In the genomic region with DNA sequence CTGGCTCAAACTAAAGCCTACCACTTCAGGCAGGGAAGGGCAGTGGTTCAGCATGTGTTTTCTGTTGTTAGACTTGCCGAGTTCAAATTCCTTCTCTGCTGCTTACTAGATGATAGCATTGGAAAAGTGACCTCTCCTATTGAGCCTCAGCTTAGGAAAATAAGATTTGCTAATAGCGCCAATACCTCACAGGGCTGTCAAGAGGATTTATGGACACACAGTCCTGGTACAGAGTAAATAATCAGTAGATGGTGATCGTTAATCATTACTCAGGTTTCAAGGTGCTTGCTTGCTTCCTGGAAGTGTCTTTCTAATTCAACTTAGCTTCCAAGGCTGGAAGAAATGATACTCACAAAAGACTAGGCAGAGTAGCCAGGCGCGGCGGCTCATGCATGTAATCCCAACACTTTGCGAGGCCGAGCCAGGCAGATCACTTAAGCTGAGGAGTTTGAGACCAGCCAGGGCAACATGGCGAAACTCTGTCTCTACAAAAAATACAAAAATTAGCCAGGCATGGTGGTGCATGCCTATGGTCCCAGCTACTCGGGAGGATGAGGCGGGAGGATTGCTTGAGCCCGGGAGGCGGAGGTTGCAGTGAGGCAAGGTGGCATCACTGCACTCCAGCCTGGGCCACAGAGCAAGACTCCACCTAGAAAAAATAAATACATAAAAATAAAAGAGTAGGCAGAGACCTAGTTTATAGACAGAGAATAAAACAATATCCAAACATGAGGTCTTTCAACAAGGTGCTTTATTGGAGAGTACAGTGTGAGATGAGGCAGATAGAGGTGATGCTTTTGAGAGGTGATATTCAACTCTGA, we compare ENCODE assay signal across 24 cellular contexts. TPM values are rescaled to one million over a fixed set of nuclear protein-coding genes. Genes with fewer than 3 reads are reported as not detected.
A peak's percentile ranks its signal among the peaks of the same experiment; 100 is the strongest.
DNase-seq lines count a peak whose midpoint lies in the region; ATAC-seq and TF ChIP-seq lines count a peak whose summit lies in the region.
"Had no signal": no experiment of that assay in that cellular context is flagged by ENCODE, and none has a peak within 500 bp of the region (broad histone marks: within the 10 kb centered on the region; RNA-seq: fewer than 3 reads in every experiment).

No MANE protein-coding gene starts in this region.

- ATAC-seq in right lobe of liver (peak; percentile 20 to 52 (median 41)), HG02970 (IDR thresholded peaks at IDR 0.05; ENCODE audit: low FRiP score, unreplicated experiment) (no peak), HG03565 (IDR thresholded peaks at IDR 0.05; ENCODE audit: unreplicated experiment) (no peak)
- ATAC-seq in activated CD8-positive, alpha-beta T cell treated with anti-CD3 and anti-CD28 coated beads for 36 hours, result no peak
- ATAC-seq: natural killer cell treated with Interleukin-12 subunit alpha and Interleukin-12 subunit beta and Interleukin-15 and Interleukin-18, amount 100 ng/mL, for 72 hours; psoas muscle; T-cell had no signal

- TF ChIP-seq CTCF in colonic mucosa (IDR thresholded peaks at IDR 0.05), result no peak
- no peak for TF ChIP-seq CTCF in right lobe of liver (IDR thresholded peaks at IDR 0.05)
- TF ChIP-seq CTCF in transverse colon (IDR thresholded peaks at IDR 0.05), result no peak
- no peak for TF ChIP-seq CTCF in activated CD8-positive, alpha-beta T cell treated with anti-CD3 and anti-CD28 coated beads for 36 hours (IDR thresholded peaks at IDR 0.05)

- DNase-seq in HT-29 (ENCODE audit: low spot score), result peak; percentile 75
- peak; percentile 39 for DNase-seq in colonic mucosa
- DNase-seq in right lobe of liver, result peak in 1 of 3 donors; percentile 51
- peak; percentile 23 for DNase-seq in transverse colon
- DNase-seq in activated CD8-positive, alpha-beta T cell treated with anti-CD3 and anti-CD28 coated beads for 36 hours, result no peak
- DNase-seq in DMS79 (lab: John Stamatoyannopoulos, UW), result no peak
- DNase-seq: activated CD4-positive, alpha-beta T cell treated with anti-CD3 and anti-CD28 coated beads, Interleukin-2, amount 10 ng/mL, durations not matched to agents 24 days and 14 days; activated CD8-positive, alpha-beta memory T cell treated with anti-CD3 and anti-CD28 coated beads, Interleukin-2, amount 50 U/mL, for 48 hours; activated effector memory CD4-positive, alpha-beta T cell treated with anti-CD3 and anti-CD28 coated beads, Interleukin-2, amount 50 U/mL, for 16 hours; adrenal gland; AML-193; cortex of kidney; EL; mesendoderm; NCI-H1694 treated with DMSO at 0.1 percent for 48 hours; psoas muscle; stimulated activated CD4-positive, alpha-beta T cell treated with anti-CD3 and anti-CD28 coated beads, Interleukin-4, amount 100 ng/mL, for 1 hour; T-cell; trophoblast cell had no signal

- no peaks in the 10 kb centered on the region for H3K9me3 Mint-ChIP-seq in activated CD8-positive, alpha-beta T cell treated with anti-CD3 and anti-CD28 coated beads for 36 hours
- H3K9me3 Mint-ChIP-seq: activated CD4-positive, alpha-beta T cell treated with anti-CD3 and anti-CD28 coated beads, Interleukin-2, amount 10 ng/mL, durations not matched to agents 24 days and 14 days; natural killer cell treated with Interleukin-12 subunit alpha and Interleukin-12 subunit beta and Interleukin-15 and Interleukin-18, amount 100 ng/mL, for 72 hours; stimulated activated naive CD8-positive, alpha-beta T cell treated with anti-CD3 and anti-CD28 coated beads, Interleukin-15, Interleukin-2, amounts not matched to agents 100 ng/mL and 50 ng/mL, for 24 hours; T-cell had no signal

- no peaks in the 10 kb centered on the region for H3K9me3 ChIP-seq in colonic mucosa
- no peaks in the 10 kb centered on the region for H3K9me3 ChIP-seq in right lobe of liver
- H3K9me3 ChIP-seq in transverse colon, result no peaks in the 10 kb centered on the region
- H3K9me3 ChIP-seq: adrenal gland, breast epithelium, psoas muscle had no signal

- peaks cover 17% of the 10 kb centered on the region for H3K4me1 Mint-ChIP-seq in activated CD8-positive, alpha-beta T cell treated with anti-CD3 and anti-CD28 coated beads for 36 hours (ENCODE audit: low read depth)

- no peak for TF ChIP-seq POLR2A in right lobe of liver (IDR thresholded peaks at IDR 0.05)
- no peak for TF ChIP-seq POLR2A in transverse colon (IDR thresholded peaks at IDR 0.05)

- intact Hi-C loops in colonic mucosa (cut with DNase I) (no loop called here), right lobe of liver (cut with DNase I) (no loop called here), transverse colon (cut with DNase I; ENCODE audit: low total_unique reads) (no loop called here)
- intact Hi-C loops in activated CD8-positive, alpha-beta T cell treated with anti-CD3 and anti-CD28 coated beads for 36 hours (cut with micrococcal nuclease), result no loop called here

- H3K27ac ChIP-seq in colonic mucosa, result peak overlapping the region; percentile 78
- H3K27ac ChIP-seq in right lobe of liver, result peak overlapping the region in 2 of 3 donors; percentile 75 to 81
- peak overlapping the region; percentile 45 to 78 (median 69) for H3K27ac ChIP-seq in transverse colon
- H3K27ac ChIP-seq: adrenal gland, breast epithelium, psoas muscle had no signal

- peak overlapping the region in 1 of 2 donors; percentile 58 for H3K9ac ChIP-seq in colonic mucosa (ENCODE audit: low read depth in 2 of 2, low read length in 2 of 2)

- H3K27ac Mint-ChIP-seq in activated CD8-positive, alpha-beta T cell treated with anti-CD3 and anti-CD28 coated beads for 36 hours, result no peak overlapping the region
- H3K27ac Mint-ChIP-seq: activated CD4-positive, alpha-beta T cell treated with anti-CD3 and anti-CD28 coated beads, Interleukin-2, amount 10 ng/mL, durations not matched to agents 24 days and 14 days; natural killer cell treated with Interleukin-12 subunit alpha and Interleukin-12 subunit beta and Interleukin-15 and Interleukin-18, amount 100 ng/mL, for 72 hours; stimulated activated naive CD8-positive, alpha-beta T cell treated with anti-CD3 and anti-CD28 coated beads, Interleukin-15, Interleukin-2, amounts not matched to agents 100 ng/mL and 50 ng/mL, for 24 hours; T-cell had no signal

- no peaks in the 10 kb centered on the region for H3K36me3 Mint-ChIP-seq in activated CD8-positive, alpha-beta T cell treated with anti-CD3 and anti-CD28 coated beads for 36 hours (ENCODE audit: low read depth)
- H3K36me3 Mint-ChIP-seq: natural killer cell treated with Interleukin-12 subunit alpha and Interleukin-12 subunit beta and Interleukin-15 and Interleukin-18, amount 100 ng/mL, for 72 hours; T-cell had no signal

- H3K4me3 Mint-ChIP-seq in activated CD8-positive, alpha-beta T cell treated with anti-CD3 and anti-CD28 coated beads for 36 hours, result no peak overlapping the region
- H3K4me3 Mint-ChIP-seq: activated CD4-positive, alpha-beta T cell treated with anti-CD3 and anti-CD28 coated beads, Interleukin-2, amount 10 ng/mL, durations not matched to agents 24 days and 14 days; natural killer cell treated with Interleukin-12 subunit alpha and Interleukin-12 subunit beta and Interleukin-15 and Interleukin-18, amount 100 ng/mL, for 72 hours; stimulated activated naive CD8-positive, alpha-beta T cell treated with anti-CD3 and anti-CD28 coated beads, Interleukin-15, Interleukin-2, amounts not matched to agents 100 ng/mL and 50 ng/mL, for 24 hours; T-cell had no signal

- H3K36me3 ChIP-seq in colonic mucosa, result no peaks in the 10 kb centered on the region
- no peaks in the 10 kb centered on the region for H3K36me3 ChIP-seq in right lobe of liver
- no peaks in the 10 kb centered on the region for H3K36me3 ChIP-seq in transverse colon
- H3K36me3 ChIP-seq: adrenal gland, breast epithelium had no signal

- H3K27me3 ChIP-seq in colonic mucosa (no peaks in the 10 kb centered on the region), right lobe of liver (no peaks in the 10 kb centered on the region), transverse colon (no peaks in the 10 kb centered on the region)
- H3K27me3 ChIP-seq: adrenal gland, breast epithelium had no signal

- H3K27me3 Mint-ChIP-seq in activated CD8-positive, alpha-beta T cell treated with anti-CD3 and anti-CD28 coated beads for 36 hours, result no peaks in the 10 kb centered on the region
- H3K27me3 Mint-ChIP-seq: natural killer cell treated with Interleukin-12 subunit alpha and Interleukin-12 subunit beta and Interleukin-15 and Interleukin-18, amount 100 ng/mL, for 72 hours; stimulated activated naive CD8-positive, alpha-beta T cell treated with anti-CD3 and anti-CD28 coated beads, Interleukin-15, Interleukin-2, amounts not matched to agents 100 ng/mL and 50 ng/mL, for 24 hours; T-cell had no signal

- H3K4me1 ChIP-seq in colonic mucosa (no peaks in the 10 kb centered on the region), right lobe of liver (peaks cover 0 to 34% (median 14%) of the 10 kb centered on the region in 4 donors), transverse colon (peaks cover 0 to 26% (median 18%) of the 10 kb centered on the region in 4 donors)
- H3K4me1 ChIP-seq: breast epithelium had no signal

- WGBS in right lobe of liver (ENCODE audit: insufficient coverage, low coverage, low lambda C conversion rate, missing lambda C conversion rate), result 62% methylated on average over 12 of the region's 13 CpGs
- 45 to 58% methylated on average over 9 to 13 of the region's 13 CpGs for WGBS in transverse colon (ENCODE audit: low coverage in 1 of 2), 2 donors

- POLR2A ChIA-PET in activated CD8-positive, alpha-beta T cell treated with anti-CD3 and anti-CD28 coated beads for 36 hours (lab: Charles Lee), result interaction anchor here (8.6 kb wide), 1 partner anchor 30 kb away, joined by 63 read pairs; a partner anchor contains a TSS

- no peak overlapping the region for H3K4me3 ChIP-seq in colonic mucosa
- no peak overlapping the region for H3K4me3 ChIP-seq in right lobe of liver
- no peak overlapping the region for H3K4me3 ChIP-seq in transverse colon
- H3K4me3 ChIP-seq: adrenal gland, breast epithelium, psoas muscle had no signal

- no peak for TF ChIP-seq EP300 in transverse colon (IDR thresholded peaks at IDR 0.05; ENCODE audit: low read depth)

- in situ Hi-C loops in transverse colon (cut with MboI; ENCODE audit: low pct_ligation_motif_present in 1 of 4, low pct_unique_long_range_greater_than_20kb in 1 of 4, low sequenced_read_pairs in 3 of 4), result loop anchor here in 1 of 4 donors (10.0 kb wide), 1 partner anchor 113 kb away; a partner anchor contains a TSS

- CTCF ChIA-PET in activated CD8-positive, alpha-beta T cell treated with anti-CD3 and anti-CD28 coated beads for 36 hours (lab: Charles Lee), result interaction anchor here (1.2 to 1.5 kb wide), 2 partner anchors 20 to 108 kb away, joined by 3 to 5 read pairs; a partner anchor contains a TSS

RNA-seq across cellular contexts. Expression of a gene that starts 6.0 kb away (rescaled TPM):
- not detected in 2 replicates for total RNA-seq in HT-29 (2014; rRNA removed; shearing (Covaris generic))
- total RNA-seq in colonic mucosa, result 1 to 10 TPM in 1 of 2 donors, not detected in 1; 5.0 TPM
- total RNA-seq in right lobe of liver, result not detected
- not detected for total RNA-seq in transverse colon
- total RNA-seq in activated CD8-positive, alpha-beta T cell treated with anti-CD3 and anti-CD28 coated beads for 36 hours, result under 1 TPM in 1 of 2 experiments, not detected in 1; 0.99 TPM
- total RNA-seq: activated CD4-positive, alpha-beta T cell treated with anti-CD3 and anti-CD28 coated beads, Interleukin-2, amount 10 ng/mL, durations not matched to agents 24 days and 14 days; breast epithelium; natural killer cell treated with Interleukin-12 subunit alpha and Interleukin-12 subunit beta and Interleukin-15 and Interleukin-18, amount 100 ng/mL, for 72 hours had no signal

RNA-seq across cellular contexts. Expression of a gene that starts 19.5 kb away (rescaled TPM):
- 0.05 TPM in 1 of 2 replicates, not detected in the other for total RNA-seq in HT-29 (2014; rRNA removed; shearing (Covaris generic))
- total RNA-seq in colonic mucosa (1 to 10 TPM; 1.3 to 1.6 TPM), right lobe of liver (1 to 10 TPM in 5 of 6 experiments, under 1 TPM in 1; 0.56 to 4.1 (median 3.0) TPM), transverse colon (1 to 10 TPM in 1 of 4 donors, under 1 TPM in 1, not detected in 2; 0.95 to 1.9 TPM)
- 1 to 10 TPM; 2.7 to 3.3 TPM for total RNA-seq in activated CD8-positive, alpha-beta T cell treated with anti-CD3 and anti-CD28 coated beads for 36 hours

RNA-seq across cellular contexts. Expression of a gene that starts 28.6 kb away (rescaled TPM):
- under 0.01 TPM in 1 of 2 replicates, not detected in the other for total RNA-seq in HT-29 (2014; rRNA removed; shearing (Covaris generic))
- total RNA-seq in colonic mucosa (1,000 to 10,000 TPM; 1,555 to 3,531 TPM), right lobe of liver (1,000 to 10,000 TPM in 4 of 6 experiments, under 1 TPM in 1, not detected in 1; under 0.01 to 2,710 (median 2,128) TPM), transverse colon (under 1 TPM in 3 of 4 donors, not detected in 1; under 0.01 TPM)
- 1,000 to 10,000 TPM in 1 of 2 experiments, 100 to 1,000 TPM in 1; 692 to 1,025 TPM for total RNA-seq in activated CD8-positive, alpha-beta T cell treated with anti-CD3 and anti-CD28 coated beads for 36 hours

RNA-seq across cellular contexts. Expression of a gene that starts 29.9 kb away (rescaled TPM):
- under 0.01 TPM in 1 of 2 replicates, not detected in the other for total RNA-seq in HT-29 (2014; rRNA removed; shearing (Covaris generic))
- total RNA-seq in colonic mucosa (1,000 to 10,000 TPM; 2,653 to 6,886 TPM), right lobe of liver (1,000 to 10,000 TPM in 4 of 6 experiments, under 1 TPM in 2; under 0.01 to 8,070 (median 3,211) TPM), transverse colon (under 1 TPM; under 0.01 TPM)
- total RNA-seq in activated CD8-positive, alpha-beta T cell treated with anti-CD3 and anti-CD28 coated beads for 36 hours, result 1,000 to 10,000 TPM in 1 of 2 experiments, 100 to 1,000 TPM in 1; 923 to 1,303 TPM

RNA-seq across cellular contexts. Expression of a gene that starts 47.4 kb away (rescaled TPM):
- not detected in 2 replicates for total RNA-seq in HT-29 (2014; rRNA removed; shearing (Covaris generic))
- 10 to 100 TPM in 1 of 2 donors, 1 to 10 TPM in 1; 3.8 to 11.7 TPM for total RNA-seq in colonic mucosa
- 1 to 10 TPM in 1 of 6 experiments, under 1 TPM in 1, not detected in 4; 0.06 to 1.6 TPM for total RNA-seq in right lobe of liver
- total RNA-seq in transverse colon, result 1 to 10 TPM in 1 of 4 donors, under 1 TPM in 1, not detected in 2; 0.82 to 7.5 TPM
- total RNA-seq in activated CD8-positive, alpha-beta T cell treated with anti-CD3 and anti-CD28 coated beads for 36 hours, result under 1 TPM; 0.78 to 0.90 TPM
- total RNA-seq: natural killer cell treated with Interleukin-12 subunit alpha and Interleukin-12 subunit beta and Interleukin-15 and Interleukin-18, amount 100 ng/mL, for 72 hours had no signal

Comparison
In these comparisons a context has a peak if more than half of its experiments do, and no peak if none do; other contexts are left out.
1. DNase-seq: peak in HT-29 (single experiment), colonic mucosa (single experiment) and transverse colon (single experiment); none in activated CD8-positive, alpha-beta T cell treated with anti-CD3 and anti-CD28 coated beads for 36 hours (single experiment) and DMS79 (single experiment).
2. ATAC-seq: peak in right lobe of liver (4 of 4); none in HG02970 (single experiment), activated CD8-positive, alpha-beta T cell treated with anti-CD3 and anti-CD28 coated beads for 36 hours (single experiment) and HG03565 (single experiment).
3. Peak in every context shown above with its lines, with median percentiles within 50 percentile points of each other: H3K27ac ChIP-seq.